8 cellular contexts compared by ENCODE assay signal in the genomic region with DNA sequence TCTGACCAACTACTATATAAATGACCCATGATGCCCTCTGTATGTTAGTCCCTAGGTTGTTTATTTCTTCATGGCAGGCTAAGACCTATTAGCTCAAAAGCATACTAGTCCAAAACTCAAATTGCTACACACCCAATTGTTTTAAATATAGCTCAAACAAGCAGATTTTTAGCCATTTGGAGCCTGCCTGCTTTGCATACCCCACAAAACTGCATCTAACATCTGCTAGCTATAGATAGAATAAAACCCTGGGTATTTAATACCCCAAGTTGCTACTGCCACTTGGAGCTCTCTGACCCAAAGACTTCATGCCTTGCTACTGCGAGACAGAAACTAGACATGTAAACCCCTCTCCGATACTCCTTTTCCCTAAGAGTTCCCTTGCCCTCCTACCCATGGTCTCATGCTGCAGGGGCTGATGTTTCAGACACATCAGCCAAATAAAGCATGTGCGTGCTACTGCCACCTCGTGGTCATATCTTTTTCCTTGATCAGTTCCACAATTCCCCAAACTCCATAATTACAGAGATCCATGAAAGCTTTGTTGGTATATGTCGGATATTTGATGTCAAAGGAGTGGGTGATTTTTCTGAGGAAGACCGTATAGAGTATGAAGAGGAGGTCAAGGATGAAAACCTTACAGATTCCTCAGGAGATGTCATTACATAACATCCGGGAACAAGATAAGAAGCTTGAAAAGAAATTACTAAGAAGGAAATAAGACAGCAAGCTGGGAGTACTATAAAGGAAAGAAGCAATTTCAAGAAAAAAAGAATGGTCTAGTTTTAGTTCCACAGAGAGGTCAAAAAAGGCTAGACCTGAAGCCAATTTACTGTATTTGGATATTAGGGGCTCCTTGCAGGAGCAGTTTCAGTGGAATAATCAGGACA.
DNase-seq lines count a peak whose midpoint lies in the region; ATAC-seq and TF ChIP-seq lines count a peak whose summit lies in the region.

No MANE protein-coding gene starts in this region.

- H3K36me3 Mint-ChIP-seq in endodermal cell (ENCODE audit: low read depth) = no peaks in the 10 kb centered on the region

- no peak overlapping the region for H3K4me3 Mint-ChIP-seq in endodermal cell

- WGBS in endodermal cell (ENCODE audit: insufficient coverage in 1 of 2, insufficient read length in 1 of 2), 2 experiments = 47 to 72% methylated on average over 4 to 7 of the region's 7 CpGs

- DNase-seq in ACHN = peak; percentile 57
- peak; percentile 13 for DNase-seq in GM06990 (ENCODE audit: extremely low read depth, insufficient read length)
- DNase-seq in endodermal cell = peak; percentile 86
- peak; percentile 40 for DNase-seq in mucosa of gallbladder (ENCODE audit: low spot score)
- DNase-seq in OCI-M2 (lab: John Stamatoyannopoulos, UW; ENCODE audit: unreplicated experiment) = no peak

- H4K20me1 ChIP-seq in OCI-LY3 (ENCODE audit: insufficient read depth, low read length) = no peaks in the 10 kb centered on the region

- H3K79me2 ChIP-seq in OCI-LY3 (ENCODE audit: low read length) = no peaks in the 10 kb centered on the region

- H3K27me3 ChIP-seq in GM06990 (replicated peaks; ENCODE audit: control insufficient read depth, insufficient read depth, low read length) = no peaks in the 10 kb centered on the region
- H3K27me3 ChIP-seq in OCI-LY3 (ENCODE audit: low read depth, low read length) = no peaks in the 10 kb centered on the region
- H3K27me3 ChIP-seq in endodermal cell (ENCODE audit: control insufficient read depth, insufficient read depth, low read length, poor library complexity, severe bottlenecking) = no peaks in the 10 kb centered on the region

- no peak overlapping the region for H3K4me2 ChIP-seq in OCI-LY3 (ENCODE audit: low read length)

- H3K27ac ChIP-seq in OCI-LY3 (ENCODE audit: low read length) (no peak overlapping the region), endodermal cell (ENCODE audit: low read depth, low read length) (no peak overlapping the region)

- H3K36me3 ChIP-seq in GM06990 (ENCODE audit: control insufficient read depth, insufficient read depth, low read length) (no peaks in the 10 kb centered on the region), OCI-LY3 (replicated peaks; ENCODE audit: low read depth, low read length) (no peaks in the 10 kb centered on the region), endodermal cell (ENCODE audit: control insufficient read depth, insufficient read depth, low read length) (no peaks in the 10 kb centered on the region)

- in situ Hi-C loops in ACHN (cut with HindIII; ENCODE audit: low pct_ligation_motif_present, low pct_unique_long_range_greater_than_20kb, low sequenced_read_pairs) = no loop called here

- no peaks in the 10 kb centered on the region for H3K9me3 Mint-ChIP-seq in endodermal cell

- H3K4me1 ChIP-seq in OCI-LY3 (ENCODE audit: low read length) (no peaks in the 10 kb centered on the region), endodermal cell (ENCODE audit: control insufficient read depth, insufficient read depth, low read length) (peaks cover 9% of the 10 kb centered on the region)

- H3K9me3 ChIP-seq in OCI-LY3 (ENCODE audit: insufficient read depth, low read length) (no peaks in the 10 kb centered on the region), endodermal cell (ENCODE audit: control insufficient read depth, low read length) (peaks cover 11% of the 10 kb centered on the region)

- no peak overlapping the region for H3K4me3 ChIP-seq in GM06990 (replicated peaks; ENCODE audit: low read depth, low read length)
- no peak overlapping the region for H3K4me3 ChIP-seq in OCI-LY3 (ENCODE audit: low read length)
- H3K4me3 ChIP-seq in endodermal cell (ENCODE audit: low read length) = no peak overlapping the region

- H2AFZ ChIP-seq in OCI-LY3 (ENCODE audit: low read depth, low read length) = no peak overlapping the region

- H3K9ac ChIP-seq in OCI-LY3 (ENCODE audit: low read length) (no peak overlapping the region), endodermal cell (ENCODE audit: extremely low read depth, low read length, poor library complexity, severe bottlenecking) (no peak overlapping the region)

- ATAC-seq in HG02884 (IDR thresholded peaks at IDR 0.05; ENCODE audit: unreplicated experiment) (peak; percentile 71), HG02840 (IDR thresholded peaks at IDR 0.05; ENCODE audit: low FRiP score, unreplicated experiment) (no peak)

- H3K27me3 Mint-ChIP-seq in endodermal cell (ENCODE audit: insufficient read depth) = no peaks in the 10 kb centered on the region

- H3K27ac Mint-ChIP-seq in endodermal cell = no peak overlapping the region

- TF ChIP-seq CTCF in GM06990 (IDR thresholded peaks at IDR 0.05; ENCODE audit: insufficient read depth, low read length, poor library complexity, severe bottlenecking) (peak; percentile 61), OCI-LY3 (IDR thresholded peaks at IDR 0.05; ENCODE audit: low read depth, low read length) (peak; percentile 72), endodermal cell (conservative IDR thresholded peaks at IDR 0.05) (peak; percentile 90)

- peaks cover 35% of the 10 kb centered on the region for H3K4me1 Mint-ChIP-seq in endodermal cell
